2 cellular contexts compared by ENCODE assay signal in genomic region chr10:100987685-100988049, GRCh38.
TF ChIP-seq lines count a peak whose summit lies in the region.

No MANE protein-coding gene starts in this region.

TF ChIP-seq in IMR-90, 13 proteins besides CTCF, POLR2A, EP300 and RAD21:
- no peak for TF ChIP-seq RFX5 (IDR thresholded peaks at IDR 0.05; ENCODE audit: low read depth, low read length)
- no peak for TF ChIP-seq NFE2L2 (IDR thresholded peaks at IDR 0.05; ENCODE audit: low read depth, low read length)
- TF ChIP-seq CEBPB (IDR thresholded peaks at IDR 0.05; ENCODE audit: low read depth, low read length), result no peak
- TF ChIP-seq BHLHE40 (IDR thresholded peaks at IDR 0.05; ENCODE audit: low read depth, low read length), result no peak
- no peak for TF ChIP-seq MXI1 (IDR thresholded peaks at IDR 0.05; ENCODE audit: borderline replicate concordance, low read depth, low read length)
- TF ChIP-seq CHD1 (IDR thresholded peaks at IDR 0.05; ENCODE audit: low read depth, low read length), result no peak
- TF ChIP-seq, protein P1, sequence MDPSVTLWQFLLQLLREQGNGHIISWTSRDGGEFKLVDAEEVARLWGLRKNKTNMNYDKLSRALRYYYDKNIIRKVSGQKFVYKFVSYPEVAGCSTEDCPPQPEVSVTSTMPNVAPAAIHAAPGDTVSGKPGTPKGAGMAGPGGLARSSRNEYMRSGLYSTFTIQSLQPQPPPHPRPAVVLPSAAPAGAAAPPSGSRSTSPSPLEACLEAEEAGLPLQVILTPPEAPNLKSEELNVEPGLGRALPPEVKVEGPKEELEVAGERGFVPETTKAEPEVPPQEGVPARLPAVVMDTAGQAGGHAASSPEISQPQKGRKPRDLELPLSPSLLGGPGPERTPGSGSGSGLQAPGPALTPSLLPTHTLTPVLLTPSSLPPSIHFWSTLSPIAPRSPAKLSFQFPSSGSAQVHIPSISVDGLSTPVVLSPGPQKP (IDR thresholded peaks at IDR 0.05; ENCODE audit: borderline replicate concordance, low read depth, low read length), result no peak
- no peak for TF ChIP-seq MAZ (IDR thresholded peaks at IDR 0.05; ENCODE audit: borderline replicate concordance, low read depth, low read length)
- TF ChIP-seq, protein P2, sequence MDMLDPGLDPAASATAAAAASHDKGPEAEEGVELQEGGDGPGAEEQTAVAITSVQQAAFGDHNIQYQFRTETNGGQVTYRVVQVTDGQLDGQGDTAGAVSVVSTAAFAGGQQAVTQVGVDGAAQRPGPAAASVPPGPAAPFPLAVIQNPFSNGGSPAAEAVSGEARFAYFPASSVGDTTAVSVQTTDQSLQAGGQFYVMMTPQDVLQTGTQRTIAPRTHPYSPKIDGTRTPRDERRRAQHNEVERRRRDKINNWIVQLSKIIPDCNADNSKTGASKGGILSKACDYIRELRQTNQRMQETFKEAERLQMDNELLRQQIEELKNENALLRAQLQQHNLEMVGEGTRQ (IDR thresholded peaks at IDR 0.05; ENCODE audit: low read depth, low read length), result no peak
- TF ChIP-seq RCOR1 (IDR thresholded peaks at IDR 0.05; ENCODE audit: insufficient replicate concordance, low read length), result no peak

TF ChIP-seq in neural cell, 6 proteins besides CTCF, POLR2A, EP300 and RAD21:
- TF ChIP-seq SMC3 (conservative IDR thresholded peaks at IDR 0.05; ENCODE audit: poor library complexity) (no peak), TAF1 (IDR thresholded peaks at IDR 0.05; ENCODE audit: low read depth) (no peak), POLR2AphosphoS5 (IDR thresholded peaks at IDR 0.05) (no peak), EZH2 (IDR thresholded peaks at IDR 0.05; ENCODE audit: borderline replicate concordance, insufficient read depth, low read length, poor library complexity, severe bottlenecking) (no peak), MXI1 (conservative IDR thresholded peaks at IDR 0.05; ENCODE audit: poor library complexity, severe bottlenecking) (no peak)
- TF ChIP-seq, protein P3, sequence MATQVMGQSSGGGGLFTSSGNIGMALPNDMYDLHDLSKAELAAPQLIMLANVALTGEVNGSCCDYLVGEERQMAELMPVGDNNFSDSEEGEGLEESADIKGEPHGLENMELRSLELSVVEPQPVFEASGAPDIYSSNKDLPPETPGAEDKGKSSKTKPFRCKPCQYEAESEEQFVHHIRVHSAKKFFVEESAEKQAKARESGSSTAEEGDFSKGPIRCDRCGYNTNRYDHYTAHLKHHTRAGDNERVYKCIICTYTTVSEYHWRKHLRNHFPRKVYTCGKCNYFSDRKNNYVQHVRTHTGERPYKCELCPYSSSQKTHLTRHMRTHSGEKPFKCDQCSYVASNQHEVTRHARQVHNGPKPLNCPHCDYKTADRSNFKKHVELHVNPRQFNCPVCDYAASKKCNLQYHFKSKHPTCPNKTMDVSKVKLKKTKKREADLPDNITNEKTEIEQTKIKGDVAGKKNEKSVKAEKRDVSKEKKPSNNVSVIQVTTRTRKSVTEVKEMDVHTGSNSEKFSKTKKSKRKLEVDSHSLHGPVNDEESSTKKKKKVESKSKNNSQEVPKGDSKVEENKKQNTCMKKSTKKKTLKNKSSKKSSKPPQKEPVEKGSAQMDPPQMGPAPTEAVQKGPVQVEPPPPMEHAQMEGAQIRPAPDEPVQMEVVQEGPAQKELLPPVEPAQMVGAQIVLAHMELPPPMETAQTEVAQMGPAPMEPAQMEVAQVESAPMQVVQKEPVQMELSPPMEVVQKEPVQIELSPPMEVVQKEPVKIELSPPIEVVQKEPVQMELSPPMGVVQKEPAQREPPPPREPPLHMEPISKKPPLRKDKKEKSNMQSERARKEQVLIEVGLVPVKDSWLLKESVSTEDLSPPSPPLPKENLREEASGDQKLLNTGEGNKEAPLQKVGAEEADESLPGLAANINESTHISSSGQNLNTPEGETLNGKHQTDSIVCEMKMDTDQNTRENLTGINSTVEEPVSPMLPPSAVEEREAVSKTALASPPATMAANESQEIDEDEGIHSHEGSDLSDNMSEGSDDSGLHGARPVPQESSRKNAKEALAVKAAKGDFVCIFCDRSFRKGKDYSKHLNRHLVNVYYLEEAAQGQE (IDR thresholded peaks at IDR 0.05; ENCODE audit: borderline replicate concordance), result no peak
TF ChIP-seq in neural cell: peak in this region for 0.
